28 cellular contexts compared by ENCODE assay signal in genomic region chrX:46938589-46938988, GRCh38.
"Had no signal": no experiment of that assay in that cellular context is flagged by ENCODE, and none has a peak within 500 bp of the region (broad histone marks: within the 10 kb centered on the region; RNA-seq: fewer than 3 reads in every experiment).

No MANE protein-coding gene starts in this region.

- H3K27me3 ChIP-seq: neural progenitor cell, ovary, right lobe of liver, sigmoid colon, stomach, thyroid gland, tibial nerve, vagina had no signal

- H3K36me3 ChIP-seq: neural progenitor cell, ovary, right lobe of liver, sigmoid colon, stomach, thoracic aorta, thyroid gland, tibial nerve, vagina had no signal

- H3K27me3 Mint-ChIP-seq: progenitor cell of endocrine pancreas; stimulated activated naive B cell treated with anti-CD40 and anti-IgM and Interleukin-4, amounts not matched to agents 10 μg/mL and 1 μg/mL and 100 μg/mL, for 72 hours; type B pancreatic cell had no signal

- H3K9ac ChIP-seq: neural progenitor cell, parathyroid adenoma had no signal

- ATAC-seq: natural killer cell; psoas muscle; right cardiac atrium; right lobe of liver; stimulated activated effector memory CD8-positive, alpha-beta T cell treated with anti-CD3 and anti-CD28 coated beads, Interleukin-12 subunit alpha, Interleukin-12 subunit beta, amount 100 ng/mL, for 72 hours; stimulated activated naive B cell treated with anti-CD40 and anti-IgM and Interleukin-4, amounts not matched to agents 10 μg/mL and 1 μg/mL and 100 μg/mL, for 72 hours had no signal

- H3K4me1 Mint-ChIP-seq: natural killer cell; nephron; neural progenitor cell; stimulated activated effector memory CD8-positive, alpha-beta T cell treated with anti-CD3 and anti-CD28 coated beads, Interleukin-12 subunit alpha, Interleukin-12 subunit beta, amount 100 ng/mL, for 72 hours had no signal

- H3K9me3 Mint-ChIP-seq: natural killer cell; stimulated activated naive CD8-positive, alpha-beta T cell treated with anti-CD3 and anti-CD28 coated beads, Interleukin-15, Interleukin-2, amounts not matched to agents 100 ng/mL and 50 ng/mL, for 24 hours; type B pancreatic cell had no signal

- FAIRE-seq: urothelium cell line had no signal

- H3K27ac Mint-ChIP-seq: natural killer cell; nephron; neural progenitor cell; progenitor cell of endocrine pancreas; stimulated activated effector memory CD8-positive, alpha-beta T cell treated with anti-CD3 and anti-CD28 coated beads, Interleukin-12 subunit alpha, Interleukin-12 subunit beta, amount 100 ng/mL, for 72 hours; stimulated activated naive B cell treated with anti-CD40 and anti-IgM and Interleukin-4, amounts not matched to agents 10 μg/mL and 1 μg/mL and 100 μg/mL, for 72 hours; stimulated activated naive CD8-positive, alpha-beta T cell treated with anti-CD3 and anti-CD28 coated beads, Interleukin-15, Interleukin-2, amounts not matched to agents 100 ng/mL and 50 ng/mL, for 24 hours; type B pancreatic cell had no signal

- DNase-seq: natural killer cell; occipital lobe; ovary; posterior cingulate gyrus; psoas muscle; right cardiac atrium; right lobe of liver; sigmoid colon; small intestine; stimulated activated CD4-positive, alpha-beta T cell treated with anti-CD3 and anti-CD28 coated beads, Interleukin-15, amount 100 ng/mL, for 24 hours; stimulated activated CD4-positive, alpha-beta T cell treated with anti-CD3 and anti-CD28 coated beads, Interleukin-2, amount 100 ng/mL, for 24 hours; stimulated activated CD4-positive, alpha-beta T cell treated with anti-CD3 and anti-CD28 coated beads, Interleukin-2, amount 100 ng/mL, for 48 hours; stimulated activated CD4-positive, alpha-beta T cell treated with anti-CD3 and anti-CD28 coated beads, Interleukin-4, amount 100 ng/mL, for 24 hours; stimulated activated naive B cell treated with anti-CD40 and anti-IgM and Interleukin-4, amounts not matched to agents 10 μg/mL and 1 μg/mL and 100 μg/mL, for 72 hours; stimulated activated naive CD4-positive, alpha-beta T cell treated with Interleukin-2 at 50 U/mL for 16 hours; stomach; thyroid gland had no signal

- H3K4me1 ChIP-seq: neural progenitor cell, parathyroid adenoma, psoas muscle, sigmoid colon, stomach, thyroid gland, tibial nerve, vagina had no signal

- H3K4me2 ChIP-seq: neural progenitor cell had no signal

- H3K27ac ChIP-seq: neural progenitor cell, ovary, parathyroid adenoma, psoas muscle, right lobe of liver, sigmoid colon, stomach, thoracic aorta, thyroid gland, tibial nerve, vagina had no signal

- H3K9me3 ChIP-seq: ovary, psoas muscle, right lobe of liver, sigmoid colon, thoracic aorta, thyroid gland, tibial nerve, vagina had no signal

- H3K36me3 Mint-ChIP-seq: natural killer cell; stimulated activated effector memory CD8-positive, alpha-beta T cell treated with anti-CD3 and anti-CD28 coated beads, Interleukin-12 subunit alpha, Interleukin-12 subunit beta, amount 100 ng/mL, for 72 hours had no signal

- H2AFZ ChIP-seq: neural progenitor cell, parathyroid adenoma had no signal

- H3K4me3 Mint-ChIP-seq: natural killer cell; nephron; neural progenitor cell; stimulated activated effector memory CD8-positive, alpha-beta T cell treated with anti-CD3 and anti-CD28 coated beads, Interleukin-12 subunit alpha, Interleukin-12 subunit beta, amount 100 ng/mL, for 72 hours; stimulated activated naive B cell treated with anti-CD40 and anti-IgM and Interleukin-4, amounts not matched to agents 10 μg/mL and 1 μg/mL and 100 μg/mL, for 72 hours; stimulated activated naive CD8-positive, alpha-beta T cell treated with anti-CD3 and anti-CD28 coated beads, Interleukin-15, Interleukin-2, amounts not matched to agents 100 ng/mL and 50 ng/mL, for 24 hours; type B pancreatic cell had no signal

- H3K4me3 ChIP-seq: neural progenitor cell, ovary, psoas muscle, right lobe of liver, sigmoid colon, stomach, thoracic aorta, thyroid gland, tibial nerve, vagina had no signal
